7 cellular contexts compared by ENCODE assay signal in genomic region chr4:147799986-147800555, GRCh38.
DNase-seq lines count a peak whose midpoint lies in the region; ATAC-seq and TF ChIP-seq lines count a peak whose summit lies in the region.

No MANE protein-coding gene starts in this region.

- H3K36me3 ChIP-seq in left lung (no peaks in the 10 kb centered on the region), stomach (no peaks in the 10 kb centered on the region)

- H3K27ac ChIP-seq in left lung = no peak overlapping the region
- H3K27ac ChIP-seq in stomach = no peak overlapping the region

- peak; percentile 7 to 33 for DNase-seq in activated CD4-positive, alpha-beta T cell treated with anti-CD3 and anti-CD28 coated beads, Interleukin-2, amount 50 U/mL, for 24 hours (ENCODE audit: low read depth in 1 of 2, low spot score in 1 of 2)
- DNase-seq in left lung (no peak), stomach (no peak), foreskin fibroblast (no peak), islet precursor cell (no peak)

- no peak for TF ChIP-seq CTCF in left lung (IDR thresholded peaks at IDR 0.05)
- no peak for TF ChIP-seq CTCF in stomach (IDR thresholded peaks at IDR 0.05)
- TF ChIP-seq CTCF in foreskin fibroblast (IDR thresholded peaks at IDR 0.05; ENCODE audit: low read depth, low read length) = no peak

- H3K4me1 ChIP-seq in left lung (peaks cover 0 to 3% of the 10 kb centered on the region in 2 donors), stomach (peaks cover 0 to 41% (median 19%) of the 10 kb centered on the region in 4 donors)

- H3K4me3 ChIP-seq in left lung = no peak overlapping the region
- no peak overlapping the region for H3K4me3 ChIP-seq in stomach
- no peak overlapping the region for H3K4me3 ChIP-seq in foreskin fibroblast (ENCODE audit: low read depth in 1 of 2, low read length in 2 of 2)

- WGBS in stomach, 5 donors = 76 to 86% (median 83%) methylated on average over 7 of the region's 7 CpGs

- no peaks in the 10 kb centered on the region for H3K27me3 ChIP-seq in left lung
- H3K27me3 ChIP-seq in stomach = no peaks in the 10 kb centered on the region

- no peak for TF ChIP-seq POLR2A in stomach (IDR thresholded peaks at IDR 0.05)

- ATAC-seq in GM19455 (IDR thresholded peaks at IDR 0.05; ENCODE audit: unreplicated experiment) (peak; percentile 97), HG03280 (IDR thresholded peaks at IDR 0.05; ENCODE audit: unreplicated experiment) (peak; percentile 98), left lung (peak; percentile 30)

- intact Hi-C loops in left lung (cut with DNase I) (no loop called here), stomach (cut with DNase I; ENCODE audit: low total_unique reads) (no loop called here)

- TF ChIP-seq EP300 in stomach (IDR thresholded peaks at IDR 0.05) = no peak

- H3K9me3 ChIP-seq in left lung (no peaks in the 10 kb centered on the region), stomach (no peaks in the 10 kb centered on the region)

Comparison
In these comparisons a context has a peak if more than half of its experiments do, and no peak if none do; other contexts are left out.
1. ATAC-seq: peak in every context shown above with its lines; median percentile 98 in HG03280; 97 in GM19455; 30 in left lung.
2. DNase-seq: peak in activated CD4-positive, alpha-beta T cell treated with anti-CD3 and anti-CD28 coated beads, Interleukin-2, amount 50 U/mL, for 24 hours (2 of 2); none in left lung (0 of 2), stomach (single experiment), foreskin fibroblast (0 of 2) and islet precursor cell (single experiment).